ENCODE assay signal across 1 cellular context in the genomic region with DNA sequence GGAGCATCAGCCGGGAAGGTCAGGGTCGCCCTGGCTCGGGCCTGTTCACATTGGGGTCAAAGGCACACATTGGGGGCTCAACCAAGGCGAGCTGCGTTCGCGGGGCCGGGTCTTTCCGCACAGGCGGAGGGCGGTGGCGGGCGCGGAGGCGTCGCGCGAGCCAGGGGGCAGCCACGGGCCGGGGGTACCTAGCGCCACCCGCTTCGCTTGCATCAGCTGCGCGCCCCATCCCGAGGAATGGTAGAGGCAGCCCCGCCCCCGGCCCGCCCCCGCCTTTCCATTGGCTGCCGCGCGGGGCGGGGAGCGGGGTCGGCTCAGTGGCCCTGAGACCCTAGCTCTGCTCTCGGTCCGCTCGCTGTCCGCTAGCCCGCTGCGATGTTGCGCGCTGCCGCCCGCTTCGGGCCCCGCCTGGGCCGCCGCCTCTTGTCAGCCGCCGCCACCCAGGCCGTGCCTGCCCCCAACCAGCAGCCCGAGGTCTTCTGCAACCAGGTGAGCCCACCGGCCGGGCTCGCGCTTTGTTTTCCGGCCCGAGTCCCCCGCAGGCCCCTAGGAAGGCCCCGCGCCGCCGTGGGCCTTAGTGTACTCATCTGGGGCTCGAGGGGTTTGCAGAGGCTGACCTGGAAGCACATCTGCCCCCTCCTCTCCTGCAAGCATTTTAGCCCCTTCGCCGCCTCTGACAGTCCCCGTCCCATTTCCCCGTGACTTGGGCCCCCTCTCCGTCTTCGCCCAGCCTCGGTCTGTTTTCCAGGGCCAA.
A peak's percentile ranks its signal among the peaks of the same experiment; 100 is the strongest.
TF ChIP-seq lines count a peak whose summit lies in the region.

A gene (plus strand): TSS at position 326 of the 754 bp plus-strand sequence. CDS start 50 bp downstream, at position 376.

TF ChIP-seq in HepG2, 621 proteins besides CTCF, POLR2A, EP300 and RAD21 (continued from another document and continues in another):
- TF ChIP-seq, protein P1, sequence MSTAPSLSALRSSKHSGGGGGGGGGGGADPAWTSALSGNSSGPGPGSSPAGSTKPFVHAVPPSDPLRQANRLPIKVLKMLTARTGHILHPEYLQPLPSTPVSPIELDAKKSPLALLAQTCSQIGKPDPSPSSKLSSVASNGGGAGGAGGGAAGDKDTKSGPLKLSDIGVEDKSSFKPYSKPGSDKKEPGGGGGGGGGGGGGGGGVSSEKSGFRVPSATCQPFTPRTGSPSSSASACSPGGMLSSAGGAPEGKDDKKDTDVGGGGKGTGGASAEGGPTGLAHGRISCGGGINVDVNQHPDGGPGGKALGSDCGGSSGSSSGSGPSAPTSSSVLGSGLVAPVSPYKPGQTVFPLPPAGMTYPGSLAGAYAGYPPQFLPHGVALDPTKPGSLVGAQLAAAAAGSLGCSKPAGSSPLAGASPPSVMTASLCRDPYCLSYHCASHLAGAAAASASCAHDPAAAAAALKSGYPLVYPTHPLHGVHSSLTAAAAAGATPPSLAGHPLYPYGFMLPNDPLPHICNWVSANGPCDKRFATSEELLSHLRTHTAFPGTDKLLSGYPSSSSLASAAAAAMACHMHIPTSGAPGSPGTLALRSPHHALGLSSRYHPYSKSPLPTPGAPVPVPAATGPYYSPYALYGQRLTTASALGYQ (CRISPR knock-in tag; IDR thresholded peaks at IDR 0.05) = peak; percentile 51; the same call in 1 of the 2 replicates
- TF ChIP-seq ZNF431 (CRISPR knock-in tag; IDR thresholded peaks at IDR 0.05; ENCODE audit: borderline replicate concordance, low read depth) = 0 out of 2 replicates have a peak, but pooled peaks have one; percentile 20
- peak; percentile 72; the same call in 1 of the 2 replicates for TF ChIP-seq CCDC6 (CRISPR knock-in tag; IDR thresholded peaks at IDR 0.05)
- TF ChIP-seq NRL (CRISPR knock-in tag; IDR thresholded peaks at IDR 0.05; ENCODE audit: borderline replicate concordance) = peak; percentile 17; the same call in 1 of the 2 replicates
- TF ChIP-seq, protein P2, sequence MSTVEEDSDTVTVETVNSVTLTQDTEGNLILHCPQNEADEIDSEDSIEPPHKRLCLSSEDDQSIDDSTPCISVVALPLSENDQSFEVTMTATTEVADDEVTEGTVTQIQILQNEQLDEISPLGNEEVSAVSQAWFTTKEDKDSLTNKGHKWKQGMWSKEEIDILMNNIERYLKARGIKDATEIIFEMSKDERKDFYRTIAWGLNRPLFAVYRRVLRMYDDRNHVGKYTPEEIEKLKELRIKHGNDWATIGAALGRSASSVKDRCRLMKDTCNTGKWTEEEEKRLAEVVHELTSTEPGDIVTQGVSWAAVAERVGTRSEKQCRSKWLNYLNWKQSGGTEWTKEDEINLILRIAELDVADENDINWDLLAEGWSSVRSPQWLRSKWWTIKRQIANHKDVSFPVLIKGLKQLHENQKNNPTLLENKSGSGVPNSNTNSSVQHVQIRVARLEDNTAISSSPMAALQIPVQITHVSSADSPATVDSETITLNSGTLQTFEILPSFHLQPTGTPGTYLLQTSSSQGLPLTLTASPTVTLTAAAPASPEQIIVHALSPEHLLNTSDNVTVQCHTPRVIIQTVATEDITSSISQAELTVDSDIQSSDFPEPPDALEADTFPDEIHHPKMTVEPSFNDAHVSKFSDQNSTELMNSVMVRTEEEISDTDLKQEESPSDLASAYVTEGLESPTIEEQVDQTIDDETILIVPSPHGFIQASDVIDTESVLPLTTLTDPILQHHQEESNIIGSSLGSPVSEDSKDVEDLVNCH (CRISPR knock-in tag; IDR thresholded peaks at IDR 0.05) = no peak
- TF ChIP-seq TBX2 (CRISPR knock-in tag; IDR thresholded peaks at IDR 0.05; ENCODE audit: borderline replicate concordance) = peak; percentile 43; the same call in 1 of the 2 replicates
- TF ChIP-seq AGO2 (optimal IDR thresholded peaks at IDR 0.05; ENCODE audit: low read depth, low read length) = peak; percentile 79
- TF ChIP-seq CEBPB (IDR thresholded peaks at IDR 0.05; ENCODE audit: borderline replicate concordance, low read depth, low read length) = peak; percentile 42; the same call in 1 of the 2 replicates
- TF ChIP-seq ZC3H4 (CRISPR knock-in tag; IDR thresholded peaks at IDR 0.05; ENCODE audit: borderline replicate concordance) = no peak
- 0 out of 2 replicates have a peak, but pooled peaks have one; percentile 49 for TF ChIP-seq GATA4 (IDR thresholded peaks at IDR 0.05; ENCODE audit: borderline replicate concordance, low read depth)
- TF ChIP-seq IRF2 (CRISPR knock-in tag; IDR thresholded peaks at IDR 0.05) = peak; percentile 48; the same call in 1 of the 2 replicates
- TF ChIP-seq, protein P3, sequence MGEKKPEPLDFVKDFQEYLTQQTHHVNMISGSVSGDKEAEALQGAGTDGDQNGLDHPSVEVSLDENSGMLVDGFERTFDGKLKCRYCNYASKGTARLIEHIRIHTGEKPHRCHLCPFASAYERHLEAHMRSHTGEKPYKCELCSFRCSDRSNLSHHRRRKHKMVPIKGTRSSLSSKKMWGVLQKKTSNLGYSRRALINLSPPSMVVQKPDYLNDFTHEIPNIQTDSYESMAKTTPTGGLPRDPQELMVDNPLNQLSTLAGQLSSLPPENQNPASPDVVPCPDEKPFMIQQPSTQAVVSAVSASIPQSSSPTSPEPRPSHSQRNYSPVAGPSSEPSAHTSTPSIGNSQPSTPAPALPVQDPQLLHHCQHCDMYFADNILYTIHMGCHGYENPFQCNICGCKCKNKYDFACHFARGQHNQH (CRISPR knock-in tag; IDR thresholded peaks at IDR 0.05) = 0 out of 2 replicates have a peak, but pooled peaks have one; percentile 51
- TF ChIP-seq SP4 (CRISPR knock-in tag; IDR thresholded peaks at IDR 0.05) = peak; percentile 90
- peak; percentile 64; the same call in 1 of the 2 replicates for TF ChIP-seq HOXA3 (CRISPR knock-in tag; IDR thresholded peaks at IDR 0.05)
- TF ChIP-seq, protein P4, sequence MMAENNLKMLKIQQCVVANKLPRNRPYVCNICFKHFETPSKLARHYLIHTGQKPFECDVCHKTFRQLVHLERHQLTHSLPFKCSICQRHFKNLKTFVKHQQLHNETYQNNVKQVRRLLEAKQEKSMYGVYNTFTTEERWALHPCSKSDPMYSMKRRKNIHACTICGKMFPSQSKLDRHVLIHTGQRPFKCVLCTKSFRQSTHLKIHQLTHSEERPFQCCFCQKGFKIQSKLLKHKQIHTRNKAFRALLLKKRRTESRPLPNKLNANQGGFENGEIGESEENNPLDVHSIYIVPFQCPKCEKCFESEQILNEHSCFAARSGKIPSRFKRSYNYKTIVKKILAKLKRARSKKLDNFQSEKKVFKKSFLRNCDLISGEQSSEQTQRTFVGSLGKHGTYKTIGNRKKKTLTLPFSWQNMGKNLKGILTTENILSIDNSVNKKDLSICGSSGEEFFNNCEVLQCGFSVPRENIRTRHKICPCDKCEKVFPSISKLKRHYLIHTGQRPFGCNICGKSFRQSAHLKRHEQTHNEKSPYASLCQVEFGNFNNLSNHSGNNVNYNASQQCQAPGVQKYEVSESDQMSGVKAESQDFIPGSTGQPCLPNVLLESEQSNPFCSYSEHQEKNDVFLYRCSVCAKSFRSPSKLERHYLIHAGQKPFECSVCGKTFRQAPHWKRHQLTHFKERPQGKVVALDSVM (CRISPR knock-in tag; IDR thresholded peaks at IDR 0.05) = peak; percentile 68
- TF ChIP-seq ZSCAN25 (CRISPR knock-in tag; IDR thresholded peaks at IDR 0.05) = 0 out of 2 replicates have a peak, but pooled peaks have one; percentile 57
- TF ChIP-seq, protein P5, sequence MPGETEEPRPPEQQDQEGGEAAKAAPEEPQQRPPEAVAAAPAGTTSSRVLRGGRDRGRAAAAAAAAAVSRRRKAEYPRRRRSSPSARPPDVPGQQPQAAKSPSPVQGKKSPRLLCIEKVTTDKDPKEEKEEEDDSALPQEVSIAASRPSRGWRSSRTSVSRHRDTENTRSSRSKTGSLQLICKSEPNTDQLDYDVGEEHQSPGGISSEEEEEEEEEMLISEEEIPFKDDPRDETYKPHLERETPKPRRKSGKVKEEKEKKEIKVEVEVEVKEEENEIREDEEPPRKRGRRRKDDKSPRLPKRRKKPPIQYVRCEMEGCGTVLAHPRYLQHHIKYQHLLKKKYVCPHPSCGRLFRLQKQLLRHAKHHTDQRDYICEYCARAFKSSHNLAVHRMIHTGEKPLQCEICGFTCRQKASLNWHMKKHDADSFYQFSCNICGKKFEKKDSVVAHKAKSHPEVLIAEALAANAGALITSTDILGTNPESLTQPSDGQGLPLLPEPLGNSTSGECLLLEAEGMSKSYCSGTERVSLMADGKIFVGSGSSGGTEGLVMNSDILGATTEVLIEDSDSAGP (CRISPR knock-in tag; IDR thresholded peaks at IDR 0.05; ENCODE audit: borderline replicate concordance) = peak; percentile 83; the same call in 1 of the 2 replicates
- TF ChIP-seq, protein P6, sequence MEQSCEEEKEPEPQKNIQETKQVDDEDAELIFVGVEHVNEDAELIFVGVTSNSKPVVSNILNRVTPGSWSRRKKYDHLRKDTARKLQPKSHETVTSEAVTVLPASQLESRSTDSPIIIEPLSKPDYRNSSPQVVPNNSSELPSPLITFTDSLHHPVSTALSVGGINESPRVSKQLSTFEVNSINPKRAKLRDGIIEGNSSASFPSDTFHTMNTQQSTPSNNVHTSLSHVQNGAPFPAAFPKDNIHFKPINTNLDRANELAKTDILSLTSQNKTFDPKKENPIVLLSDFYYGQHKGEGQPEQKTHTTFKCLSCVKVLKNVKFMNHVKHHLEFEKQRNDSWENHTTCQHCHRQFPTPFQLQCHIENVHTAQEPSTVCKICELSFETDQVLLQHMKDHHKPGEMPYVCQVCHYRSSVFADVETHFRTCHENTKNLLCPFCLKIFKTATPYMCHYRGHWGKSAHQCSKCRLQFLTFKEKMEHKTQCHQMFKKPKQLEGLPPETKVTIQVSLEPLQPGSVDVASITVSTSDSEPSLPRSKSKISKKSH (CRISPR knock-in tag; IDR thresholded peaks at IDR 0.05; ENCODE audit: borderline replicate concordance) = peak; percentile 76; the same call in 1 of the 2 replicates
- 0 out of 2 replicates have a peak, but pooled peaks have one; percentile 74 for TF ChIP-seq ZNF619 (CRISPR knock-in tag; IDR thresholded peaks at IDR 0.05)
- peak; percentile 17; the same call in 1 of the 2 replicates for TF ChIP-seq ZNF556 (CRISPR knock-in tag; IDR thresholded peaks at IDR 0.05; ENCODE audit: borderline replicate concordance)
- no peak for TF ChIP-seq ZNF572 (CRISPR knock-in tag; IDR thresholded peaks at IDR 0.05)
- TF ChIP-seq, protein P7, sequence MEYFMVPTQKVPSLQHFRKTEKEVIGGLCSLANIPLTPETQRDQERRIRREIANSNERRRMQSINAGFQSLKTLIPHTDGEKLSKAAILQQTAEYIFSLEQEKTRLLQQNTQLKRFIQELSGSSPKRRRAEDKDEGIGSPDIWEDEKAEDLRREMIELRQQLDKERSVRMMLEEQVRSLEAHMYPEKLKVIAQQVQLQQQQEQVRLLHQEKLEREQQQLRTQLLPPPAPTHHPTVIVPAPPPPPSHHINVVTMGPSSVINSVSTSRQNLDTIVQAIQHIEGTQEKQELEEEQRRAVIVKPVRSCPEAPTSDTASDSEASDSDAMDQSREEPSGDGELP (IDR thresholded peaks at IDR 0.05; ENCODE audit: borderline replicate concordance, low read depth) = peak; percentile 83; the same call in 1 of the 2 replicates
- TF ChIP-seq, protein P8, sequence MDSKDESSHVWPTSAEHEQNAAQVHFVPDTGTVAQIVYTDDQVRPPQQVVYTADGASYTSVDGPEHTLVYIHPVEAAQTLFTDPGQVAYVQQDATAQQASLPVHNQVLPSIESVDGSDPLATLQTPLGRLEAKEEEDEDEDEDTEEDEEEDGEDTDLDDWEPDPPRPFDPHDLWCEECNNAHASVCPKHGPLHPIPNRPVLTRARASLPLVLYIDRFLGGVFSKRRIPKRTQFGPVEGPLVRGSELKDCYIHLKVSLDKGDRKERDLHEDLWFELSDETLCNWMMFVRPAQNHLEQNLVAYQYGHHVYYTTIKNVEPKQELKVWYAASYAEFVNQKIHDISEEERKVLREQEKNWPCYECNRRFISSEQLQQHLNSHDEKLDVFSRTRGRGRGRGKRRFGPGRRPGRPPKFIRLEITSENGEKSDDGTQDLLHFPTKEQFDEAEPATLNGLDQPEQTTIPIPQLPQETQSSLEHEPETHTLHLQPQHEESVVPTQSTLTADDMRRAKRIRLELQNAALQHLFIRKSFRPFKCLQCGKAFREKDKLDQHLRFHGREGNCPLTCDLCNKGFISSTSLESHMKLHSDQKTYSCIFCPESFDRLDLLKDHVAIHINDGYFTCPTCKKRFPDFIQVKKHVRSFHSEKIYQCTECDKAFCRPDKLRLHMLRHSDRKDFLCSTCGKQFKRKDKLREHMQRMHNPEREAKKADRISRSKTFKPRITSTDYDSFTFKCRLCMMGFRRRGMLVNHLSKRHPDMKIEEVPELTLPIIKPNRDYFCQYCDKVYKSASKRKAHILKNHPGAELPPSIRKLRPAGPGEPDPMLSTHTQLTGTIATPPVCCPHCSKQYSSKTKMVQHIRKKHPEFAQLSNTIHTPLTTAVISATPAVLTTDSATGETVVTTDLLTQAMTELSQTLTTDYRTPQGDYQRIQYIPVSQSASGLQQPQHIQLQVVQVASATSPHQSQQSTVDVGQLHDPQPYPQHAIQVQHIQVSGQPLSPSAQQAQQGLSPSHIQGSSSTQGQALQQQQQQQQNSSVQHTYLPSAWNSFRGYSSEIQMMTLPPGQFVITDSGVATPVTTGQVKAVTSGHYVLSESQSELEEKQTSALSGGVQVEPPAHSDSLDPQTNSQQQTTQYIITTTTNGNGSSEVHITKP (CRISPR knock-in tag; IDR thresholded peaks at IDR 0.05; ENCODE audit: low read depth) = peak; percentile 95
- TF ChIP-seq, protein P9, sequence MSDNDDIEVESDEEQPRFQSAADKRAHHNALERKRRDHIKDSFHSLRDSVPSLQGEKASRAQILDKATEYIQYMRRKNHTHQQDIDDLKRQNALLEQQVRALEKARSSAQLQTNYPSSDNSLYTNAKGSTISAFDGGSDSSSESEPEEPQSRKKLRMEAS (IDR thresholded peaks at IDR 0.05) = peak; percentile 87
- TF ChIP-seq THAP11 (CRISPR knock-in tag; IDR thresholded peaks at IDR 0.05) = peak; percentile 52; the same call in 1 of the 2 replicates
- TF ChIP-seq ZNF891 (CRISPR knock-in tag; IDR thresholded peaks at IDR 0.05) = peak; percentile 99
- TF ChIP-seq CEBPG (CRISPR knock-in tag; IDR thresholded peaks at IDR 0.05) = peak; percentile 88
- peak; percentile 48; the same call in 1 of the 2 replicates for TF ChIP-seq ZNF782 (CRISPR knock-in tag; IDR thresholded peaks at IDR 0.05; ENCODE audit: borderline replicate concordance)
- TF ChIP-seq MIER3 (CRISPR knock-in tag; IDR thresholded peaks at IDR 0.05; ENCODE audit: borderline replicate concordance) = peak; percentile 37; the same call in 1 of the 2 replicates
- 0 out of 2 replicates have a peak, but pooled peaks have one; percentile 19 for TF ChIP-seq TRIM24 (CRISPR knock-in tag; IDR thresholded peaks at IDR 0.05)
- 0 out of 2 replicates have a peak, but pooled peaks have one; percentile 25 for TF ChIP-seq KLF12 (CRISPR knock-in tag; IDR thresholded peaks at IDR 0.05; ENCODE audit: borderline replicate concordance)
- TF ChIP-seq, protein P10, sequence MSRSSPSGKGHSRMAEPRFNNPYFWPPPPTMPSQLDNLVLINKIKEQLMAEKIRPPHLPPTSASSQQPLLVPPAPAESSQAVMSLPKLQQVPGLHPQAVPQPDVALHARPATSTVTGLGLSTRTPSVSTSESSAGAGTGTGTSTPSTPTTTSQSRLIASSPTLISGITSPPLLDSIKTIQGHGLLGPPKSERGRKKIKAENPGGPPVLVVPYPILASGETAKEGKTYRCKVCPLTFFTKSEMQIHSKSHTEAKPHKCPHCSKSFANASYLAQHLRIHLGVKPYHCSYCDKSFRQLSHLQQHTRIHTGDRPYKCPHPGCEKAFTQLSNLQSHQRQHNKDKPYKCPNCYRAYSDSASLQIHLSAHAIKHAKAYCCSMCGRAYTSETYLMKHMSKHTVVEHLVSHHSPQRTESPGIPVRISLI (CRISPR knock-in tag; IDR thresholded peaks at IDR 0.05; ENCODE audit: borderline replicate concordance) = no peak
- TF ChIP-seq SOX6 (IDR thresholded peaks at IDR 0.05) = no peak
- TF ChIP-seq SOX6 (CRISPR knock-in tag; IDR thresholded peaks at IDR 0.05) = peak; percentile 47
- no peak for TF ChIP-seq KDM6A (CRISPR knock-in tag; IDR thresholded peaks at IDR 0.05; ENCODE audit: low read depth)
